26 cellular contexts compared by ENCODE assay signal in genomic region chr1:96048572-96048971, GRCh38.
"Had no signal": no experiment of that assay in that cellular context is flagged by ENCODE, and none has a peak within 500 bp of the region (broad histone marks: within the 10 kb centered on the region; RNA-seq: fewer than 3 reads in every experiment).

No MANE protein-coding gene starts in this region.

- H3K27ac Mint-ChIP-seq: effector memory CD8-positive, alpha-beta T cell; immature natural killer cell; memory B cell; mesothelial cell of epicardium; naive B cell; natural killer cell treated with Interleukin-12 subunit alpha and Interleukin-12 subunit beta and Interleukin-15 and Interleukin-18, amount 100 ng/mL, for 72 hours; stimulated activated naive B cell treated with anti-CD40 and anti-IgM and Interleukin-4, amounts not matched to agents 10 μg/mL and 1 μg/mL and 100 μg/mL, for 72 hours; stimulated activated naive CD8-positive, alpha-beta T cell treated with anti-CD3 and anti-CD28 coated beads, Interleukin-15, Interleukin-2, amounts not matched to agents 100 ng/mL and 50 ng/mL, for 24 hours had no signal

- H3K36me3 ChIP-seq: left ventricle myocardium inferior, lower lobe of right lung, prostate gland, right atrium auricular region, sigmoid colon, thoracic aorta, tibial nerve, upper lobe of left lung had no signal

- H3K9me3 ChIP-seq: lower lobe of right lung, mucosa of descending colon, prostate gland, right atrium auricular region, sigmoid colon, thoracic aorta, tibial nerve, upper lobe of left lung had no signal

- H3K4me3 ChIP-seq: coronary artery, left ventricle myocardium inferior, lower lobe of right lung, mucosa of descending colon, prostate gland, right atrium auricular region, sigmoid colon, skin epidermis, thoracic aorta, tibial nerve, upper lobe of left lung had no signal

- H3K4me1 ChIP-seq: left ventricle myocardium inferior, lower lobe of right lung, prostate gland, right atrium auricular region, sigmoid colon, tibial nerve, upper lobe of left lung had no signal

- H3K27me3 Mint-ChIP-seq: effector memory CD8-positive, alpha-beta T cell; memory B cell; naive B cell; natural killer cell treated with Interleukin-12 subunit alpha and Interleukin-12 subunit beta and Interleukin-15 and Interleukin-18, amount 100 ng/mL, for 72 hours; stimulated activated naive B cell treated with anti-CD40 and anti-IgM and Interleukin-4, amounts not matched to agents 10 μg/mL and 1 μg/mL and 100 μg/mL, for 72 hours; stimulated activated naive CD8-positive, alpha-beta T cell treated with anti-CD3 and anti-CD28 coated beads, Interleukin-15, Interleukin-2, amounts not matched to agents 100 ng/mL and 50 ng/mL, for 24 hours had no signal

- DNase-seq: effector memory CD8-positive, alpha-beta T cell; hypothalamus; immature natural killer cell; islet precursor cell; kidney glomerular epithelial cell; left colon; left ventricle myocardium inferior; lower lobe of right lung; mucosa of descending colon; naive B cell; sigmoid colon; stimulated activated CD4-positive, alpha-beta T cell treated with anti-CD3 and anti-CD28 coated beads, Interleukin-15, amount 100 ng/mL, for 24 hours; stimulated activated CD4-positive, alpha-beta T cell treated with anti-CD3 and anti-CD28 coated beads, Interleukin-2, amount 100 ng/mL, for 48 hours; stimulated activated naive B cell treated with anti-CD40 and anti-IgM and Interleukin-4, amounts not matched to agents 10 μg/mL and 1 μg/mL and 100 μg/mL, for 72 hours; upper lobe of left lung had no signal

- H3K4me1 Mint-ChIP-seq: immature natural killer cell; memory B cell; naive B cell; stimulated activated naive B cell treated with anti-CD40 and anti-IgM and Interleukin-4, amounts not matched to agents 10 μg/mL and 1 μg/mL and 100 μg/mL, for 72 hours had no signal

- H3K27me3 ChIP-seq: right atrium auricular region, sigmoid colon, tibial nerve, upper lobe of left lung had no signal

- H3K36me3 Mint-ChIP-seq: immature natural killer cell; memory B cell; mesothelial cell of epicardium; naive B cell; natural killer cell treated with Interleukin-12 subunit alpha and Interleukin-12 subunit beta and Interleukin-15 and Interleukin-18, amount 100 ng/mL, for 72 hours; stimulated activated naive B cell treated with anti-CD40 and anti-IgM and Interleukin-4, amounts not matched to agents 10 μg/mL and 1 μg/mL and 100 μg/mL, for 72 hours had no signal

- H3K4me3 Mint-ChIP-seq: effector memory CD8-positive, alpha-beta T cell; immature natural killer cell; memory B cell; mesothelial cell of epicardium; naive B cell; natural killer cell treated with Interleukin-12 subunit alpha and Interleukin-12 subunit beta and Interleukin-15 and Interleukin-18, amount 100 ng/mL, for 72 hours; neural crest cell; stimulated activated naive B cell treated with anti-CD40 and anti-IgM and Interleukin-4, amounts not matched to agents 10 μg/mL and 1 μg/mL and 100 μg/mL, for 72 hours; stimulated activated naive CD8-positive, alpha-beta T cell treated with anti-CD3 and anti-CD28 coated beads, Interleukin-15, Interleukin-2, amounts not matched to agents 100 ng/mL and 50 ng/mL, for 24 hours had no signal

- H3K9me3 Mint-ChIP-seq: memory B cell had no signal

- ATAC-seq: effector memory CD8-positive, alpha-beta T cell; left colon; lower lobe of right lung; mucosa of descending colon; natural killer cell treated with Interleukin-12 subunit alpha and Interleukin-12 subunit beta and Interleukin-15 and Interleukin-18, amount 100 ng/mL, for 72 hours; stimulated activated naive B cell treated with anti-CD40 and anti-IgM and Interleukin-4, amounts not matched to agents 10 μg/mL and 1 μg/mL and 100 μg/mL, for 72 hours had no signal

- H3K27ac ChIP-seq: coronary artery, left ventricle myocardium inferior, lower lobe of right lung, prostate gland, right atrium auricular region, sigmoid colon, skin epidermis, thoracic aorta, tibial nerve, upper lobe of left lung had no signal
